ENCODE assay signal across 8 cellular contexts in genomic region chr2:58258456-58258855, GRCh38. TPM values are rescaled to one million over a fixed set of nuclear protein-coding genes. Genes with fewer than 3 reads are reported as not detected.
DNase-seq lines count a peak whose midpoint lies in the region; ATAC-seq lines count a peak whose summit lies in the region.
"Not testable (repeated sequence)": the region's sequence is repeated elsewhere in the genome, so short reads cannot be mapped to it uniquely, and the experiment has no call there.

No MANE protein-coding gene starts in this region.

- peak overlapping the region; percentile 15 for H3K27ac Mint-ChIP-seq in activated T-helper 17 cell treated with anti-CD3 and anti-CD28 coated beads, Interleukin-2, amount 50 U/mL, for 72 hours

- ATAC-seq in GM18517 (IDR thresholded peaks at IDR 0.05; ENCODE audit: unreplicated experiment) (peak; percentile 72), GM21447 (IDR thresholded peaks at IDR 0.05; ENCODE audit: unreplicated experiment) (peak; percentile 66), HG02885 (IDR thresholded peaks at IDR 0.05; ENCODE audit: poor library complexity, unreplicated experiment) (peak; percentile 84), HG03460 (IDR thresholded peaks at IDR 0.05; ENCODE audit: unreplicated experiment) (peak; percentile 56)
- peak; percentile 99 for ATAC-seq in activated T-helper 17 cell treated with anti-CD3 and anti-CD28 coated beads, Interleukin-2, amount 50 U/mL, for 72 hours (replicated peaks)
- peak; percentile 88 for ATAC-seq in stimulated activated naive CD8-positive, alpha-beta T cell treated with anti-CD3 and anti-CD28 coated beads, Interleukin-15, Interleukin-2, amounts not matched to agents 100 U/mL and 50 U/mL, for 24 hours

- H3K4me3 Mint-ChIP-seq in activated T-helper 17 cell treated with anti-CD3 and anti-CD28 coated beads, Interleukin-2, amount 50 U/mL, for 72 hours = peak overlapping the region; percentile 15

- not testable (repeated sequence) for H3K36me3 Mint-ChIP-seq in activated T-helper 17 cell treated with anti-CD3 and anti-CD28 coated beads, Interleukin-2, amount 50 U/mL, for 72 hours (ENCODE audit: low read depth)

- H3K27me3 Mint-ChIP-seq in activated T-helper 17 cell treated with anti-CD3 and anti-CD28 coated beads, Interleukin-2, amount 50 U/mL, for 72 hours = peaks cover 12% of the 10 kb centered on the region

- H3K4me1 Mint-ChIP-seq in activated T-helper 17 cell treated with anti-CD3 and anti-CD28 coated beads, Interleukin-2, amount 50 U/mL, for 72 hours = not testable (repeated sequence)

- not testable (repeated sequence) for H3K9me3 Mint-ChIP-seq in activated T-helper 17 cell treated with anti-CD3 and anti-CD28 coated beads, Interleukin-2, amount 50 U/mL, for 72 hours

- peak; percentile 31 for DNase-seq in activated CD4-positive, CD25-positive, alpha-beta regulatory T cell treated with anti-CD3 and anti-CD28 coated beads, Interleukin-2, amount 50 U/mL, for 72 hours
- peak; percentile 13 to 19 for DNase-seq in stimulated activated CD4-positive, alpha-beta T cell treated with anti-CD3 and anti-CD28 coated beads, Interleukin-15, amount 100 ng/mL, for 48 hours (ENCODE audit: low read depth in 2 of 2)
- peak; percentile 13 for DNase-seq in stimulated activated naive CD8-positive, alpha-beta T cell treated with anti-CD3 and anti-CD28 coated beads, Interleukin-15, Interleukin-2, amounts not matched to agents 100 U/mL and 50 U/mL, for 24 hours

RNA-seq across cellular contexts. Expression of gene FANCL, which starts 17.3 kb away (rescaled TPM):
- total RNA-seq in activated T-helper 17 cell treated with anti-CD3 and anti-CD28 coated beads, Interleukin-2, amount 50 U/mL, for 72 hours = 10 to 100 TPM; 25.8 to 32.7 TPM

Comparison
In these comparisons a context has a peak if more than half of its experiments do, and no peak if none do; other contexts are left out.
1. Peak in every context shown above with its lines: DNase-seq and ATAC-seq.